In genomic region chr11:72005347-72006260, GRCh38 we compare ENCODE assay signal across 17 cellular contexts. TPM values are rescaled to one million over a fixed set of nuclear protein-coding genes. Genes with fewer than 3 reads are reported as not detected.
DNase-seq lines count a peak whose midpoint lies in the region; ATAC-seq and TF ChIP-seq lines count a peak whose summit lies in the region.
"Had no signal": no experiment of that assay in that cellular context is flagged by ENCODE, and none has a peak within 500 bp of the region (broad histone marks: within the 10 kb centered on the region; RNA-seq: fewer than 3 reads in every experiment).

No MANE protein-coding gene starts in this region.

- H3K4me1 Mint-ChIP-seq in brain = peaks cover 17% of the 10 kb centered on the region
- peaks cover 8 to 22% of the 10 kb centered on the region in 2 donors for H3K4me1 Mint-ChIP-seq in natural killer cell treated with Interleukin-12 subunit alpha and Interleukin-12 subunit beta and Interleukin-15 and Interleukin-18, amount 100 ng/mL, for 72 hours (ENCODE audit: low read depth in 2 of 2)

- RAD21 ChIA-PET in HCT116 (lab: Charles Lee; ENCODE audit: low non-redundant PET in 1 of 2, low total read pairs in 2 of 2, uncharacterized antibody in 2 of 2, unreplicated experiment in 2 of 2) = no interaction called here

- POLR2A ChIA-PET in HCT116 (lab: Charles Lee) = no interaction called here

- BruUV-seq in HCT116 (replicated peaks; lab: Mats Ljungman, UMichigan) = no TSS peak

- H3K27me3 ChIP-seq in HCT116 (ENCODE audit: insufficient read depth, low read length) (no peaks in the 10 kb centered on the region), osteoblast (ENCODE audit: insufficient read depth, low read length) (no peaks in the 10 kb centered on the region)

- no peak for TF ChIP-seq RAD21 in HCT116 (IDR thresholded peaks at IDR 0.05; ENCODE audit: low read depth)

- no peak overlapping the region for H2AFZ ChIP-seq in HCT116 (ENCODE audit: low read depth, low read length, poor library complexity, severe bottlenecking)
- no peak overlapping the region for H2AFZ ChIP-seq in osteoblast (ENCODE audit: low read length)

- H3K36me3 Mint-ChIP-seq in brain = peaks cover 68% of the 10 kb centered on the region
- peaks cover 15% of the 10 kb centered on the region for H3K36me3 Mint-ChIP-seq in natural killer cell treated with Interleukin-12 subunit alpha and Interleukin-12 subunit beta and Interleukin-15 and Interleukin-18, amount 100 ng/mL, for 72 hours

- H3K27ac Mint-ChIP-seq in brain = peak overlapping the region in 3 of 5 experiments; percentile 40 to 83 (median 40)
- no peak overlapping the region for H3K27ac Mint-ChIP-seq in natural killer cell treated with Interleukin-12 subunit alpha and Interleukin-12 subunit beta and Interleukin-15 and Interleukin-18, amount 100 ng/mL, for 72 hours

- H3K79me2 ChIP-seq in HCT116 (ENCODE audit: insufficient read depth, low read length) = no peaks in the 10 kb centered on the region
- H3K79me2 ChIP-seq in osteoblast (ENCODE audit: insufficient read depth, low read length) = peaks cover 6% of the 10 kb centered on the region

- DNase-seq in DMS79 (lab: John Stamatoyannopoulos, UW) = peak; percentile 30
- no peak for DNase-seq in HCT116 (ENCODE audit: low read depth, low spot score)
- DNase-seq in osteoblast (ENCODE audit: insufficient read length, low spot score, missing footprints) = peak; percentile 59
- DNase-seq in SW480 (ENCODE audit: low spot score) = no peak
- DNase-seq in natural killer cell treated with Interleukin-12 subunit alpha and Interleukin-12 subunit beta and Interleukin-15 and Interleukin-18, amount 100 ng/mL, for 72 hours (ENCODE audit: low spot score) = no peak
- no peak for DNase-seq in NCI-H226
- DNase-seq: activated CD4-positive, alpha-beta T cell treated with anti-CD3 and anti-CD28 coated beads, Interleukin-2, amount 50 U/mL, for 1 hour; activated effector memory CD4-positive, alpha-beta T cell treated with Interleukin-2 at 50 U/mL for 16 hours; caudate nucleus; CD4-positive, CD25-positive, alpha-beta regulatory T cell; left colon; MV-4-11; NCI-H526; right cardiac atrium had no signal

- H3K27ac ChIP-seq in HCT116 (ENCODE audit: low read depth, low read length) (no peak overlapping the region), osteoblast (ENCODE audit: low read depth, low read length) (no peak overlapping the region)
- H3K27ac ChIP-seq: epithelial cell of prostate had no signal

- intact Hi-C loops in HCT116 (cut with micrococcal nuclease) = no loop called here

- no peaks in the 10 kb centered on the region for H3K9me3 Mint-ChIP-seq in brain
- no peaks in the 10 kb centered on the region for H3K9me3 Mint-ChIP-seq in natural killer cell treated with Interleukin-12 subunit alpha and Interleukin-12 subunit beta and Interleukin-15 and Interleukin-18, amount 100 ng/mL, for 72 hours
- H3K9me3 Mint-ChIP-seq: stimulated activated naive CD8-positive, alpha-beta T cell treated with anti-CD3 and anti-CD28 coated beads, Interleukin-15, Interleukin-2, amounts not matched to agents 100 ng/mL and 50 ng/mL, for 24 hours had no signal

- H3K9me3 ChIP-seq in HCT116 (ENCODE audit: control insufficient read depth in 1 of 2, insufficient read depth in 1 of 2, low read depth in 1 of 2, low read length in 2 of 2) (no peaks in the 10 kb centered on the region), osteoblast (ENCODE audit: low read depth, low read length) (no peaks in the 10 kb centered on the region)

- H4K20me1 ChIP-seq in HCT116 (ENCODE audit: insufficient read depth) (no peaks in the 10 kb centered on the region), osteoblast (ENCODE audit: insufficient read depth, low read length) (peaks cover 37% of the 10 kb centered on the region)

- H3K4me3 ChIP-seq in HCT116 (replicated peaks in 1 of 2; ENCODE audit: low read depth in 1 of 2, low read length in 2 of 2) (no peak overlapping the region), osteoblast (ENCODE audit: insufficient read depth, low read length) (no peak overlapping the region)

- H3K36me3 ChIP-seq in HCT116 (ENCODE audit: control insufficient read depth in 1 of 2, insufficient read depth in 2 of 2, low read length in 2 of 2) (peaks cover 44 to 49% of the 10 kb centered on the region in 2 experiments; a peak in 3 of 4 replicates), osteoblast (ENCODE audit: insufficient read depth, low read length) (peaks cover 87% of the 10 kb centered on the region)

- H3K4me1 ChIP-seq in HCT116 (ENCODE audit: control insufficient read depth in 1 of 2, insufficient read depth in 2 of 2, low read length in 2 of 2) (no peaks in the 10 kb centered on the region), osteoblast (ENCODE audit: insufficient read depth, low read length) (no peaks in the 10 kb centered on the region)

- no peak for ATAC-seq in HCT116
- no peak for ATAC-seq in natural killer cell treated with Interleukin-12 subunit alpha and Interleukin-12 subunit beta and Interleukin-15 and Interleukin-18, amount 100 ng/mL, for 72 hours
- ATAC-seq: left colon, right cardiac atrium had no signal

- no peak overlapping the region for H3K4me3 Mint-ChIP-seq in brain
- H3K4me3 Mint-ChIP-seq in natural killer cell treated with Interleukin-12 subunit alpha and Interleukin-12 subunit beta and Interleukin-15 and Interleukin-18, amount 100 ng/mL, for 72 hours = no peak overlapping the region
- H3K4me3 Mint-ChIP-seq: CD4-positive, CD25-positive, alpha-beta regulatory T cell; stimulated activated naive CD8-positive, alpha-beta T cell treated with anti-CD3 and anti-CD28 coated beads, Interleukin-15, Interleukin-2, amounts not matched to agents 100 ng/mL and 50 ng/mL, for 24 hours had no signal

- no peaks in the 10 kb centered on the region for H3K9me2 ChIP-seq in HCT116 (ENCODE audit: insufficient read depth)

- no peaks in the 10 kb centered on the region for H3K27me3 Mint-ChIP-seq in brain
- H3K27me3 Mint-ChIP-seq in natural killer cell treated with Interleukin-12 subunit alpha and Interleukin-12 subunit beta and Interleukin-15 and Interleukin-18, amount 100 ng/mL, for 72 hours = no peaks in the 10 kb centered on the region
- H3K27me3 Mint-ChIP-seq: CD4-positive, CD25-positive, alpha-beta regulatory T cell; stimulated activated naive CD8-positive, alpha-beta T cell treated with anti-CD3 and anti-CD28 coated beads, Interleukin-15, Interleukin-2, amounts not matched to agents 100 ng/mL and 50 ng/mL, for 24 hours had no signal

- TF ChIP-seq CTCF in HCT116 (IDR thresholded peaks at IDR 0.05 in 2 of 3, conservative IDR thresholded peaks at IDR 0.05 in 1 of 3; ENCODE audit: borderline replicate concordance in 1 of 3, insufficient read depth in 1 of 3, low read depth in 2 of 3, low read length in 2 of 3) (no peak), brain (conservative IDR thresholded peaks at IDR 0.05) (no peak), osteoblast (IDR thresholded peaks at IDR 0.05; ENCODE audit: extremely low read depth, low read depth, low read length) (no peak)

- CTCF ChIA-PET in HCT116 (lab: Charles Lee) = no interaction called here

- H3K4me2 ChIP-seq in HCT116 (ENCODE audit: low read length) = no peak overlapping the region
- no peak overlapping the region for H3K4me2 ChIP-seq in osteoblast (ENCODE audit: insufficient read depth, low read length)

- TF ChIP-seq POLR2A in HCT116 (IDR thresholded peaks at IDR 0.05; ENCODE audit: borderline replicate concordance, extremely low read depth, insufficient read depth, insufficient read length) = no peak

- no peak overlapping the region for H3K9ac ChIP-seq in HCT116 (ENCODE audit: low read length)

TF ChIP-seq in HCT116, 20 proteins besides CTCF, POLR2A, EP300 and RAD21:
- TF ChIP-seq POLR2AphosphoS5 (IDR thresholded peaks at IDR 0.05; ENCODE audit: low read depth, low read length) (peak; percentile 31; the same call in 1 of the 2 replicates), EZH2 (IDR thresholded peaks at IDR 0.05) (no peak), EZH2phosphoT487 (IDR thresholded peaks at IDR 0.05; ENCODE audit: borderline replicate concordance) (no peak), YY1 (IDR thresholded peaks at IDR 0.05; ENCODE audit: extremely low read depth, insufficient replicate concordance, low read depth, low read length) (no peak), ZBTB33 (IDR thresholded peaks at IDR 0.05; ENCODE audit: extremely low read depth, insufficient replicate concordance, low read length) (no peak), EGR1 (IDR thresholded peaks at IDR 0.05; ENCODE audit: low read depth) (no peak), SP1 (IDR thresholded peaks at IDR 0.05; ENCODE audit: low read depth) (no peak), SRF (IDR thresholded peaks at IDR 0.05; ENCODE audit: low read depth) (no peak)

RNA-seq across cellular contexts. Expression of gene IL18BP, which starts 6.9 kb away (rescaled TPM):
- 9.8 TPM for total RNA-seq in HCT116 (2021; ENCODE audit: unreplicated experiment)
- 6.2 and 6.5 TPM in 2 replicates for polyA plus RNA-seq in HCT116 (2012)
- polyA plus RNA-seq in brain (ENCODE audit: insufficient read depth, low read depth, low replicate concordance) = 6.6 TPM
- 4.0 and 4.4 TPM in 2 replicates for total RNA-seq in osteoblast
- 10 to 100 TPM; 16.5 to 20.6 TPM for total RNA-seq in natural killer cell treated with Interleukin-12 subunit alpha and Interleukin-12 subunit beta and Interleukin-15 and Interleukin-18, amount 100 ng/mL, for 72 hours

Comparison
In these comparisons a context has a peak if more than half of its experiments do, and no peak if none do; other contexts are left out.
1. DNase-seq: peak in DMS79 (single experiment) and osteoblast (single experiment); none in HCT116 (single experiment), SW480 (single experiment), natural killer cell treated with Interleukin-12 subunit alpha and Interleukin-12 subunit beta and Interleukin-15 and Interleukin-18, amount 100 ng/mL, for 72 hours (single experiment) and NCI-H226 (single experiment).
2. H3K27ac Mint-ChIP-seq: peak in brain (3 of 5); none in natural killer cell treated with Interleukin-12 subunit alpha and Interleukin-12 subunit beta and Interleukin-15 and Interleukin-18, amount 100 ng/mL, for 72 hours (0 of 2).